In the genomic region with DNA sequence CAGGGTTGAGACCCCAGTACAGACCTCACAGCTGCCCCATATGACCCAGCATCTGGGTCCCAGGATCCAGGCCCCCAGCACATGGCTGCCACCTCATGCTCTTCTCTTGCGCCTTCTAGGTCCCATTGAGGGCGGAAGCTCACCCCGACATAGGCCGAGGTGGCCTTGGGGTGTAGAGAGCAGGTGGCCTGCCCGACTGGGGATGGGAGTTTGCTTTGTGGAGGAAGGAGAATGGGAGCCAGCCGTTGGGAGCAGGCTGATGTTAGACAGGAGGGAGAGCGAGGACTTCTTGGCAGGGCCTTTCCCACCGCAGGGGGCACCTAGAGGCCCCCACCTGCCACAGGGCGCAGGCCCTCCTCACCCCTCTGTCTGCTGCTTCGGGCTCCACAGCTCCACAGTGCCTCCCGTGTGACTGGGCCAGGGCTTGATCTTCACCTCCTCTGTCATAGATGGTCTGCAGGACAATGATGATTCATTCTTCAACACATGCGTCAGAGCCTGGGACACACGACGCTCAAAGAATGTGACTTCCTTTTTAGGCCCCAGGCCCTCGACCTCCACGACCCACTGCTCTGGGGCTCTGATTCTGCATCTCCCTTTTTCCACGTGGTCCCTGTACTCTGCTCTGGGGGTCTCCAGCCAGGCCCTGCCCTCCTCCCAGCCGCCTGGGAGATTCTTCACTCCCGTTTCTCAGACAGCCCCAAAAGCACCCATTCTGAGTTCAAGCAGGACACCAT, we compare ENCODE assay signal across 1 cellular context.
TF ChIP-seq lines count a peak whose summit lies in the region.

No MANE protein-coding gene starts in this region.

TF ChIP-seq in H1, 55 proteins besides CTCF, POLR2A, EP300 and RAD21 (continued from another document):
- TF ChIP-seq CHD7 (IDR thresholded peaks at IDR 0.05; ENCODE audit: insufficient replicate concordance, low read length) (no peak), TBP (IDR thresholded peaks at IDR 0.05; ENCODE audit: low read depth, low read length) (no peak), SP2 (IDR thresholded peaks at IDR 0.05; ENCODE audit: low read length) (no peak), SP1 (IDR thresholded peaks at IDR 0.05; ENCODE audit: low read depth, low read length) (no peak), SUZ12 (IDR thresholded peaks at IDR 0.05; ENCODE audit: low read length) (no peak)
